12 cellular contexts compared by ENCODE assay signal in genomic region chr1:5597991-5598823, GRCh38.
DNase-seq lines count a peak whose midpoint lies in the region; ATAC-seq and TF ChIP-seq lines count a peak whose summit lies in the region.
"Had no signal": no experiment of that assay in that cellular context is flagged by ENCODE, and none has a peak within 500 bp of the region (broad histone marks: within the 10 kb centered on the region; RNA-seq: fewer than 3 reads in every experiment).

No MANE protein-coding gene starts in this region.

- H3K27me3 Mint-ChIP-seq in GM23338 (ENCODE audit: insufficient read depth, low read depth, poor library complexity), result peaks cover 11% of the 10 kb centered on the region
- H3K27me3 Mint-ChIP-seq: stimulated activated naive CD8-positive, alpha-beta T cell treated with anti-CD3 and anti-CD28 coated beads, Interleukin-15, Interleukin-2, amounts not matched to agents 100 ng/mL and 50 ng/mL, for 24 hours had no signal

- H2BK15ac ChIP-seq in mesendoderm (replicated peaks; ENCODE audit: low read depth), result no peak overlapping the region

- H3K18ac ChIP-seq in mesendoderm (ENCODE audit: low read length), result no peak overlapping the region

- H3K79me2 ChIP-seq in GM23338 (replicated peaks; ENCODE audit: insufficient read depth) (no peaks in the 10 kb centered on the region), mesendoderm (ENCODE audit: control insufficient read depth, insufficient read depth, low read length) (no peaks in the 10 kb centered on the region)

- no peak overlapping the region for H4K5ac ChIP-seq in mesendoderm (ENCODE audit: low read length)

- H3K36me3 ChIP-seq in BLaER1 (no peaks in the 10 kb centered on the region), GM23338 (ENCODE audit: insufficient read depth) (no peaks in the 10 kb centered on the region), mesendoderm (ENCODE audit: control insufficient read depth, insufficient read depth, low read length) (no peaks in the 10 kb centered on the region)
- no peaks in the 10 kb centered on the region for H3K36me3 ChIP-seq in effector memory CD4-positive, alpha-beta T cell (ENCODE audit: control insufficient read depth, insufficient read depth, low read length)

- no peak overlapping the region for H3K27ac Mint-ChIP-seq in GM23338
- H3K27ac Mint-ChIP-seq: CD4-positive, alpha-beta memory T cell; stimulated activated naive CD8-positive, alpha-beta T cell treated with anti-CD3 and anti-CD28 coated beads, Interleukin-15, Interleukin-2, amounts not matched to agents 100 ng/mL and 50 ng/mL, for 24 hours had no signal

- H3K9me2 ChIP-seq in GM23338 (ENCODE audit: insufficient read depth), result no peaks in the 10 kb centered on the region

- no peak overlapping the region for H2AFZ ChIP-seq in GM23338

- no peaks in the 10 kb centered on the region for H3K79me1 ChIP-seq in mesendoderm (ENCODE audit: low read length)

- no peaks in the 10 kb centered on the region for H3F3A ChIP-seq in GM23338 (replicated peaks; ENCODE audit: low read depth)

- in situ Hi-C loops in SK-MEL-5 (cut with HindIII; ENCODE audit: low pct_unique_long_range_greater_than_20kb, low sequenced_read_pairs), result no loop called here

- H4K8ac ChIP-seq in mesendoderm (ENCODE audit: low read depth, low read length), result no peak overlapping the region

- H3K27me3 ChIP-seq in BLaER1 (no peaks in the 10 kb centered on the region), GM23338 (ENCODE audit: insufficient read depth) (no peaks in the 10 kb centered on the region), mesendoderm (ENCODE audit: insufficient read depth, low read length, poor library complexity) (no peaks in the 10 kb centered on the region)
- no peaks in the 10 kb centered on the region for H3K27me3 ChIP-seq in effector memory CD4-positive, alpha-beta T cell (replicated peaks; ENCODE audit: control insufficient read depth, insufficient read depth, low read length, poor library complexity, severe bottlenecking)

- H3K4me1 ChIP-seq in BLaER1 (peaks cover 21% of the 10 kb centered on the region), GM23338 (ENCODE audit: insufficient read depth) (no peaks in the 10 kb centered on the region), mesendoderm (ENCODE audit: control insufficient read depth, low read depth, low read length) (peaks cover 3% of the 10 kb centered on the region)
- H3K4me1 ChIP-seq in effector memory CD4-positive, alpha-beta T cell (ENCODE audit: control insufficient read depth, insufficient read depth, low read length, poor library complexity, severe bottlenecking), result no peaks in the 10 kb centered on the region

- H3K36me3 Mint-ChIP-seq in GM23338 (ENCODE audit: low read depth), result no peaks in the 10 kb centered on the region
- H3K36me3 Mint-ChIP-seq: CD4-positive, alpha-beta memory T cell had no signal

- H3K9me3 ChIP-seq in BLaER1, result no peaks in the 10 kb centered on the region
- no peaks in the 10 kb centered on the region for H3K9me3 ChIP-seq in effector memory CD4-positive, alpha-beta T cell (ENCODE audit: control insufficient read depth, low read length)

- no peaks in the 10 kb centered on the region for H3K9me3 Mint-ChIP-seq in GM23338
- H3K9me3 Mint-ChIP-seq: CD4-positive, alpha-beta memory T cell; stimulated activated naive CD8-positive, alpha-beta T cell treated with anti-CD3 and anti-CD28 coated beads, Interleukin-15, Interleukin-2, amounts not matched to agents 100 ng/mL and 50 ng/mL, for 24 hours had no signal

- H3K27ac ChIP-seq in BLaER1 (no peak overlapping the region), GM23338 (ENCODE audit: low read depth) (no peak overlapping the region), mesendoderm (ENCODE audit: low read depth, low read length) (no peak overlapping the region)
- no peak overlapping the region for H3K27ac ChIP-seq in effector memory CD4-positive, alpha-beta T cell (ENCODE audit: insufficient read depth, low read length, poor library complexity, severe bottlenecking)

- H2BK120ac ChIP-seq in mesendoderm (ENCODE audit: low read depth, low read length), result no peak overlapping the region

- H3K4ac ChIP-seq in mesendoderm (ENCODE audit: low read depth, low read length), result no peak overlapping the region

- peaks cover 11% of the 10 kb centered on the region for H3K4me1 Mint-ChIP-seq in GM23338
- H3K4me1 Mint-ChIP-seq: CD4-positive, alpha-beta memory T cell had no signal

- no peak for TF ChIP-seq CTCF in GM23338 (conservative IDR thresholded peaks at IDR 0.05; ENCODE audit: low read depth in 2 of 2)

- ATAC-seq in GM23338, result peak; percentile 78

- H3K4me2 ChIP-seq in BLaER1 (peak overlapping the region; percentile 12; the same call in 1 of the 2 replicates), GM23338 (no peak overlapping the region), mesendoderm (ENCODE audit: low read length) (no peak overlapping the region)

- WGBS in mesendoderm (ENCODE audit: extremely low coverage, insufficient coverage, low lambda C conversion rate), result no CpG with 5 or more reads among the region's 10 CpGs

- DNase-seq in GM23338 (ENCODE audit: low spot score) (no peak), SK-MEL-5 (ENCODE audit: low read depth, low spot score) (peak; percentile 5), mesendoderm (peak; percentile 18), DMS114 treated with DMSO at 0.1 percent for 48 hours (lab: John Stamatoyannopoulos, UW; ENCODE audit: unreplicated experiment) (no peak)
- DNase-seq in effector CD4-positive, alpha-beta T cell, result no peak
- no peak for DNase-seq in effector memory CD4-positive, alpha-beta T cell
- DNase-seq in stimulated activated CD4-positive, alpha-beta T cell treated with anti-CD3 and anti-CD28 coated beads, Interleukin-15, amount 100 ng/mL, for 24 hours, result no peak
- DNase-seq: amygdala; CD4-positive, alpha-beta memory T cell; NCI-H226 had no signal

- H4K20me1 ChIP-seq in BLaER1, result no peaks in the 10 kb centered on the region
- no peaks in the 10 kb centered on the region for H4K20me1 ChIP-seq in GM23338 (replicated peaks; ENCODE audit: insufficient read depth)

- H3K4me3 ChIP-seq in BLaER1 (no peak overlapping the region), GM23338 (no peak overlapping the region), mesendoderm (ENCODE audit: low read length) (no peak overlapping the region)
- no peak overlapping the region for H3K4me3 ChIP-seq in effector memory CD4-positive, alpha-beta T cell (ENCODE audit: insufficient read depth, low read depth, low read length, poor library complexity, severe bottlenecking)

- no peak overlapping the region for H3K23ac ChIP-seq in mesendoderm (ENCODE audit: low read length)

- no peak overlapping the region for H3K4me3 Mint-ChIP-seq in GM23338
- H3K4me3 Mint-ChIP-seq: CD4-positive, alpha-beta memory T cell; stimulated activated naive CD8-positive, alpha-beta T cell treated with anti-CD3 and anti-CD28 coated beads, Interleukin-15, Interleukin-2, amounts not matched to agents 100 ng/mL and 50 ng/mL, for 24 hours had no signal

- no peak overlapping the region for H2AK5ac ChIP-seq in mesendoderm (ENCODE audit: low read length)

- no peak overlapping the region for H2BK5ac ChIP-seq in mesendoderm (ENCODE audit: low read length)

- no peak overlapping the region for H3K56ac ChIP-seq in mesendoderm (ENCODE audit: low read length)

- H3K9ac ChIP-seq in BLaER1, result no peak overlapping the region
- no peak overlapping the region for H3K9ac ChIP-seq in mesendoderm (ENCODE audit: low read length)

TF ChIP-seq in GM23338, 12 proteins besides CTCF, POLR2A, EP300 and RAD21 (continues in another document):
- TF ChIP-seq STAT1 (IDR thresholded peaks at IDR 0.05; ENCODE audit: unreplicated experiment) (no peak), ZNF114 (CRISPR knock-in tag; IDR thresholded peaks at IDR 0.05) (no peak), JUNB (IDR thresholded peaks at IDR 0.05; ENCODE audit: unreplicated experiment) (no peak), ZNF331 (CRISPR knock-in tag; IDR thresholded peaks at IDR 0.05; ENCODE audit: low read depth) (no peak), REST (IDR thresholded peaks at IDR 0.05; ENCODE audit: unreplicated experiment) (no peak), CREB1 (CRISPR knock-in tag; IDR thresholded peaks at IDR 0.05; ENCODE audit: low read depth) (no peak), EZH2 (IDR thresholded peaks at IDR 0.05; ENCODE audit: low read depth, unreplicated experiment) (no peak), POLR2AphosphoS5 (IDR thresholded peaks at IDR 0.05; ENCODE audit: low read depth) (no peak)

Comparison
In these comparisons a context has a peak if more than half of its experiments do, and no peak if none do; other contexts are left out.
1. DNase-seq: peak in SK-MEL-5 (single experiment) and mesendoderm (single experiment); none in GM23338 (single experiment), effector CD4-positive, alpha-beta T cell (single experiment), DMS114 treated with DMSO at 0.1 percent for 48 hours (single experiment), effector memory CD4-positive, alpha-beta T cell (0 of 3) and stimulated activated CD4-positive, alpha-beta T cell treated with anti-CD3 and anti-CD28 coated beads, Interleukin-15, amount 100 ng/mL, for 24 hours (single experiment).